In genomic region chr18:72830109-72830508, GRCh38 we compare ENCODE assay signal across 9 cellular contexts. TPM values are rescaled to one million over a fixed set of nuclear protein-coding genes. Genes with fewer than 3 reads are reported as not detected.
A peak's percentile ranks its signal among the peaks of the same experiment; 100 is the strongest.
DNase-seq lines count a peak whose midpoint lies in the region; FAIRE-seq and TF ChIP-seq lines count a peak whose summit lies in the region.
"Had no signal": no experiment of that assay in that cellular context is flagged by ENCODE, and none has a peak within 500 bp of the region (broad histone marks: within the 10 kb centered on the region; RNA-seq: fewer than 3 reads in every experiment).

No MANE protein-coding gene starts in this region.

- no peak overlapping the region for H3K27ac ChIP-seq in H1 (ENCODE audit: low read depth, low read length)
- H3K27ac ChIP-seq: 22Rv1 had no signal

- H3K18ac ChIP-seq in H1 (ENCODE audit: extremely low read depth, low read length): no peak overlapping the region

- H3K36me3 Mint-ChIP-seq in neural crest cell (ENCODE audit: low read depth): no peaks in the 10 kb centered on the region

- H3K9me3 Mint-ChIP-seq in neural crest cell: no peaks in the 10 kb centered on the region

- TF ChIP-seq RAD21 in H1 (IDR thresholded peaks at IDR 0.05 in 1 of 2, conservative IDR thresholded peaks at IDR 0.05 in 1 of 2; ENCODE audit: low read depth in 2 of 2, low read length in 2 of 2): 0 out of 4 replicates have a peak, but pooled peaks of 1 of the 2 experiments have one; percentile 3

- H3K79me1 ChIP-seq in H1 (ENCODE audit: low read depth, low read length): no peaks in the 10 kb centered on the region

- no peak overlapping the region for H2BK120ac ChIP-seq in H1 (replicated peaks; ENCODE audit: low read depth, low read length)

- no peak overlapping the region for H3K4ac ChIP-seq in H1 (replicated peaks; ENCODE audit: insufficient read length, low read depth, low read length)

- TF ChIP-seq CTCF in H1 (IDR thresholded peaks at IDR 0.05; ENCODE audit: control extremely low read depth in 1 of 3, insufficient read depth in 1 of 3, low read depth in 1 of 3, low read length in 3 of 3) (no peak), neural crest cell (conservative IDR thresholded peaks at IDR 0.05) (no peak)

- no peak overlapping the region for H3K56ac ChIP-seq in H1 (replicated peaks; ENCODE audit: insufficient read length, low read depth, low read length)

- no peak overlapping the region for H3K4me3 ChIP-seq in H1 (ENCODE audit: extremely low read depth in 1 of 4, insufficient read depth in 2 of 4, low read depth in 3 of 4, low read length in 4 of 4)

- H2AK5ac ChIP-seq in H1 (ENCODE audit: low read depth, low read length): no peak overlapping the region

- no peak overlapping the region for H2BK5ac ChIP-seq in H1 (ENCODE audit: low read depth, low read length)

- H2BK12ac ChIP-seq in H1 (ENCODE audit: low read depth, low read length): no peak overlapping the region

- no peak overlapping the region for H3K4me3 Mint-ChIP-seq in neural crest cell

- no peak overlapping the region for H3K4me2 ChIP-seq in H1 (ENCODE audit: insufficient read depth in 1 of 2, low read depth in 2 of 2, low read length in 2 of 2)

- WGBS in H1 (ENCODE audit: extremely low coverage in 1 of 2, insufficient coverage in 1 of 2, insufficient read length in 1 of 2, insufficient replicate concordance in 2 of 2, low coverage in 1 of 2, low lambda C conversion rate in 2 of 2, missing lambda C conversion rate in 1 of 2), 2 experiments: 65% methylated on average over 10 of the region's 10 CpGs; no CpG with 5 or more reads in 1 of the 2 experiments

- H4K20me1 ChIP-seq in H1 (replicated peaks in 1 of 2; ENCODE audit: control insufficient read depth in 1 of 2, insufficient read depth in 2 of 2, low read length in 2 of 2): no peaks in the 10 kb centered on the region

- H2BK15ac ChIP-seq in H1 (ENCODE audit: low read length): no peak overlapping the region

- no peaks in the 10 kb centered on the region for H3K9me3 ChIP-seq in H1 (ENCODE audit: insufficient read depth in 2 of 2, low read depth in 1 of 2, low read length in 1 of 2)

- H3K36me3 ChIP-seq in H1 (ENCODE audit: control insufficient read depth in 2 of 4, insufficient read depth in 4 of 4, low read length in 3 of 4): no peaks in the 10 kb centered on the region

- POLR2A ChIA-PET in H1 (lab: Charles Lee; ENCODE audit: partially characterized antibody): no interaction called here

- no peaks in the 10 kb centered on the region for H3K23me2 ChIP-seq in H1 (ENCODE audit: low read depth, low read length)

- peak; percentile 2 for DNase-seq in DMS 273 (lab: John Stamatoyannopoulos, UW; ENCODE audit: unreplicated experiment)
- no peak for DNase-seq in DMS 273 treated with DMSO at 0.1 percent for 48 hours (lab: John Stamatoyannopoulos, UW)
- peak; percentile 44 for DNase-seq in NCI-H1092 treated with DMSO at 0.1 percent for 48 hours (lab: John Stamatoyannopoulos, UW)
- peak in 1 of 2 experiments; percentile 76 for DNase-seq in H1 (ENCODE audit: low read depth in 1 of 2, low spot score in 2 of 2)
- DNase-seq in neural crest cell (ENCODE audit: low read depth, low spot score): peak; percentile 51
- no peak for DNase-seq in NCI-H774 (lab: John Stamatoyannopoulos, UW)
- no peak for DNase-seq in G401 (ENCODE audit: low spot score)
- DNase-seq in NCI-H345 (lab: John Stamatoyannopoulos, UW): no peak

- H3K27me3 Mint-ChIP-seq in neural crest cell (ENCODE audit: low read depth): peaks cover 27% of the 10 kb centered on the region

- H3K9ac ChIP-seq in H1 (replicated peaks in 1 of 4; ENCODE audit: extremely low read depth in 1 of 4, low read depth in 3 of 4, low read length in 3 of 4): no peak overlapping the region

- no peak overlapping the region for H2AFZ ChIP-seq in H1 (ENCODE audit: low read length)

- no peak overlapping the region for H2BK20ac ChIP-seq in H1 (ENCODE audit: low read length)

- no peak for FAIRE-seq in H1 (lab: Jason Lieb, UNC)

- H3K4me1 Mint-ChIP-seq in neural crest cell: no peaks in the 10 kb centered on the region

- H3K79me2 ChIP-seq in H1 (ENCODE audit: control insufficient read depth in 1 of 2, insufficient read depth in 2 of 2, low read length in 2 of 2): no peaks in the 10 kb centered on the region

- H3K14ac ChIP-seq in H1 (ENCODE audit: insufficient read length): no peak overlapping the region

- H4K5ac ChIP-seq in H1 (ENCODE audit: insufficient read length, low read depth, low read length): no peak overlapping the region

- H4K8ac ChIP-seq in H1 (ENCODE audit: extremely low read depth, insufficient read depth, low read length): no peak overlapping the region

- H3K4me1 ChIP-seq in H1 (replicated peaks in 1 of 4; ENCODE audit: control insufficient read depth in 3 of 4, insufficient read depth in 4 of 4, low read length in 3 of 4): no peaks in the 10 kb centered on the region

- in situ Hi-C loops in G401 (cut with HindIII; ENCODE audit: low sequenced_read_pairs): no loop called here

- CTCF ChIA-PET in H1 (lab: Charles Lee; ENCODE audit: partially characterized antibody): no interaction called here

- TF ChIP-seq POLR2A in H1 (IDR thresholded peaks at IDR 0.05; ENCODE audit: control extremely low read depth in 1 of 2, low read depth in 2 of 2, low read length in 2 of 2): no peak

- no peak overlapping the region for H3K23ac ChIP-seq in H1 (ENCODE audit: insufficient read length)

- no peak for TF ChIP-seq EP300 in H1 (IDR thresholded peaks at IDR 0.05; ENCODE audit: borderline replicate concordance in 1 of 2, low read depth in 2 of 2, low read length in 2 of 2)

- no peaks in the 10 kb centered on the region for H3K27me3 ChIP-seq in H1 (replicated peaks in 1 of 4; ENCODE audit: control insufficient read depth in 3 of 4, extremely low read depth in 1 of 4, insufficient read depth in 3 of 4, low read length in 3 of 4)

- no peak overlapping the region for H4K91ac ChIP-seq in H1 (replicated peaks; ENCODE audit: insufficient read length, low read length)

- H3K27ac Mint-ChIP-seq in neural crest cell (ENCODE audit: unreplicated experiment): no peak overlapping the region

TF ChIP-seq in H1, 55 proteins besides CTCF, POLR2A, EP300 and RAD21:
- no peak for TF ChIP-seq TEAD4 (IDR thresholded peaks at IDR 0.05; ENCODE audit: low read depth, low read length)
- TF ChIP-seq RXRA (IDR thresholded peaks at IDR 0.05; ENCODE audit: insufficient read depth, low read depth, low read length): no peak
- no peak for TF ChIP-seq BRCA1 (IDR thresholded peaks at IDR 0.05; ENCODE audit: low read depth, low read length)
- no peak for TF ChIP-seq SIRT6 (IDR thresholded peaks at IDR 0.05; ENCODE audit: low read length)
- TF ChIP-seq SAP30 (IDR thresholded peaks at IDR 0.05; ENCODE audit: insufficient read depth, insufficient replicate concordance, low read length): peak; percentile 32
- TF ChIP-seq SP1 (IDR thresholded peaks at IDR 0.05; ENCODE audit: low read depth, low read length): no peak
- no peak for TF ChIP-seq MAFK (IDR thresholded peaks at IDR 0.05; ENCODE audit: low read depth, low read length)
- no peak for TF ChIP-seq CBX8 (IDR thresholded peaks at IDR 0.05; ENCODE audit: borderline replicate concordance, low read depth, low read length)
- no peak for TF ChIP-seq FOSL1 (IDR thresholded peaks at IDR 0.05; ENCODE audit: insufficient read depth, low read depth, low read length)
- TF ChIP-seq, protein P1, sequence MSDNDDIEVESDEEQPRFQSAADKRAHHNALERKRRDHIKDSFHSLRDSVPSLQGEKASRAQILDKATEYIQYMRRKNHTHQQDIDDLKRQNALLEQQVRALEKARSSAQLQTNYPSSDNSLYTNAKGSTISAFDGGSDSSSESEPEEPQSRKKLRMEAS (IDR thresholded peaks at IDR 0.05): peak; percentile 17; the same call in 1 of the 2 replicates
- no peak for TF ChIP-seq CHD2 (IDR thresholded peaks at IDR 0.05; ENCODE audit: low read length)
- no peak for TF ChIP-seq TAF1 (IDR thresholded peaks at IDR 0.05; ENCODE audit: low read depth, low read length)

RNA-seq across cellular contexts. Expression of gene NETO1, which starts 37.7 kb away (rescaled TPM):
- total RNA-seq in H1 (2021; fragmentation: NEBNext Ultra II Directional; extraction: Animal tissue kit (Norgen Biotek cat#: 25700)): 19.3 and 22.3 TPM in 2 replicates
- 3.0 and 4.3 TPM in 2 replicates for polyA plus RNA-seq in H1 (2011; rRNA removed)
- 5.3 TPM for polyA plus RNA-seq in H1 (2011; cell fraction: cytosol; rRNA removed)
- polyA plus RNA-seq in H1 (2011; cell fraction: nucleus; rRNA removed): 31.2 TPM
- polyA plus RNA-seq in H1 (2012, experiment 1 of 2): 4.4 to 9.4 TPM (median 8.8 TPM) in 4 replicates
- 1.3 TPM for polyA plus RNA-seq in H1 (2012, experiment 2 of 2)
- polyA plus RNA-seq in H1 (2013, experiment 1 of 2): 16.2 TPM
- 12.9 TPM for polyA plus RNA-seq in H1 (2013, experiment 2 of 2)
- 13.7 and 24.9 TPM in 2 replicates for polyA minus RNA-seq in H1 (2011; rRNA and poly(A)+ RNA removed)
- polyA minus RNA-seq in H1 (2011; cell fraction: cytosol; rRNA and poly(A)+ RNA removed): 18.0 TPM
- 79.7 TPM for polyA minus RNA-seq in H1 (2011; cell fraction: nucleus; rRNA and poly(A)+ RNA removed)
- 6.1 and 6.9 TPM in 2 replicates for total RNA-seq in neural crest cell
- total RNA-seq in G401 (2014; rRNA removed; shearing (Covaris generic)): not detected in 2 replicates

Comparison
In these comparisons a context has a peak if more than half of its experiments do, and no peak if none do; other contexts are left out.
1. DNase-seq: peak in DMS 273 (single experiment), NCI-H1092 treated with DMSO at 0.1 percent for 48 hours (single experiment) and neural crest cell (single experiment); none in DMS 273 treated with DMSO at 0.1 percent for 48 hours (single experiment), NCI-H774 (single experiment), G401 (single experiment) and NCI-H345 (single experiment).